ENCODE assay signal across 16 cellular contexts in genomic region chr9:137581361-137582285, GRCh38. TPM values are rescaled to one million over a fixed set of nuclear protein-coding genes. Genes with fewer than 3 reads are reported as not detected.
DNase-seq lines count a peak whose midpoint lies in the region; ATAC-seq and TF ChIP-seq lines count a peak whose summit lies in the region.
"Had no signal": no experiment of that assay in that cellular context is flagged by ENCODE, and none has a peak within 500 bp of the region (broad histone marks: within the 10 kb centered on the region; RNA-seq: fewer than 3 reads in every experiment).

No MANE protein-coding gene starts in this region.

- TF ChIP-seq CTCF in 22Rv1 (IDR thresholded peaks at IDR 0.05): no peak
- TF ChIP-seq CTCF in GM23338 (conservative IDR thresholded peaks at IDR 0.05; ENCODE audit: low read depth in 2 of 2): no peak
- no peak for TF ChIP-seq CTCF in endodermal cell (conservative IDR thresholded peaks at IDR 0.05)
- TF ChIP-seq CTCF in neural crest cell (conservative IDR thresholded peaks at IDR 0.05): no peak

- H3K4me1 Mint-ChIP-seq in GM23338 (peaks cover 31% of the 10 kb centered on the region), endodermal cell (peaks cover 19% of the 10 kb centered on the region), neural crest cell (peaks cover 12% of the 10 kb centered on the region)

- no peaks in the 10 kb centered on the region for H3K9me3 ChIP-seq in endodermal cell (ENCODE audit: control insufficient read depth, low read length)
- H3K9me3 ChIP-seq: HAP-1, MG63, SJSA1 had no signal

- H3K27me3 ChIP-seq in GM23338 (ENCODE audit: insufficient read depth) (no peaks in the 10 kb centered on the region), endodermal cell (ENCODE audit: control insufficient read depth, insufficient read depth, low read length, poor library complexity, severe bottlenecking) (no peaks in the 10 kb centered on the region)
- H3K27me3 ChIP-seq: MG63, SJSA1 had no signal

- H3K4me3 ChIP-seq in GM23338 (no peak overlapping the region), endodermal cell (ENCODE audit: low read length) (no peak overlapping the region)
- H3K4me3 ChIP-seq: HAP-1, MG63, SJSA1 had no signal

- H3K79me2 ChIP-seq in GM23338 (replicated peaks; ENCODE audit: insufficient read depth): peaks cover 29% of the 10 kb centered on the region

- H3K27me3 Mint-ChIP-seq in GM23338 (ENCODE audit: insufficient read depth, low read depth, poor library complexity) (peaks cover 31% of the 10 kb centered on the region), endodermal cell (ENCODE audit: insufficient read depth) (no peaks in the 10 kb centered on the region), neural crest cell (ENCODE audit: low read depth) (no peaks in the 10 kb centered on the region)

- peak overlapping the region; percentile 23; the same call in 1 of the 2 replicates for H3K27ac Mint-ChIP-seq in GM23338
- H3K27ac Mint-ChIP-seq in endodermal cell: peak overlapping the region; percentile 66
- peak overlapping the region; percentile 35 for H3K27ac Mint-ChIP-seq in neural crest cell (ENCODE audit: unreplicated experiment)

- H3F3A ChIP-seq in GM23338 (replicated peaks; ENCODE audit: low read depth): peaks cover 24% of the 10 kb centered on the region; the same call in 1 of the 2 replicates

- H3K9me2 ChIP-seq in GM23338 (ENCODE audit: insufficient read depth): no peaks in the 10 kb centered on the region

- H3K27ac ChIP-seq in 22Rv1: peak overlapping the region; percentile 87; the same call in 1 of the 2 replicates
- no peak overlapping the region for H3K27ac ChIP-seq in GM23338 (ENCODE audit: low read depth)
- no peak overlapping the region for H3K27ac ChIP-seq in endodermal cell (ENCODE audit: low read depth, low read length)
- H3K27ac ChIP-seq: SJSA1 had no signal

- no peak overlapping the region for H3K9ac ChIP-seq in endodermal cell (ENCODE audit: extremely low read depth, low read length, poor library complexity, severe bottlenecking)

- H3K4me1 ChIP-seq in GM23338 (ENCODE audit: insufficient read depth): peaks cover 20% of the 10 kb centered on the region
- peaks cover 7% of the 10 kb centered on the region for H3K4me1 ChIP-seq in endodermal cell (ENCODE audit: control insufficient read depth, insufficient read depth, low read length)

- DNase-seq in GM23338 (ENCODE audit: low spot score): no peak
- no peak for DNase-seq in endodermal cell
- DNase-seq in neural crest cell (ENCODE audit: low read depth, low spot score): no peak
- no peak for DNase-seq in AML-193 (lab: John Stamatoyannopoulos, UW)
- no peak for DNase-seq in activated CD4-positive, CD25-positive, alpha-beta regulatory T cell (lab: John Stamatoyannopoulos, UW)
- DNase-seq: C1 segment of cervical spinal cord, IMR-90, MG63, NCI-H1048, NCI-H1436, NCI-H1930, NCI-H226 had no signal

- H3K36me3 Mint-ChIP-seq in GM23338 (ENCODE audit: low read depth) (peaks cover 58% of the 10 kb centered on the region), endodermal cell (ENCODE audit: low read depth) (peaks cover 42% of the 10 kb centered on the region), neural crest cell (ENCODE audit: low read depth) (no peaks in the 10 kb centered on the region)

- no peak overlapping the region for H3K4me2 ChIP-seq in GM23338

- H2AFZ ChIP-seq in GM23338: no peak overlapping the region

- peaks cover 12% of the 10 kb centered on the region; the same call in 1 of the 2 replicates for H3K36me3 ChIP-seq in GM23338 (ENCODE audit: insufficient read depth)
- H3K36me3 ChIP-seq in endodermal cell (ENCODE audit: control insufficient read depth, insufficient read depth, low read length): peaks cover 54% of the 10 kb centered on the region

- H3K9me3 Mint-ChIP-seq in GM23338 (no peaks in the 10 kb centered on the region), endodermal cell (no peaks in the 10 kb centered on the region), neural crest cell (no peaks in the 10 kb centered on the region)

- ATAC-seq in GM23338 (no peak), HG02870 (IDR thresholded peaks at IDR 0.05; ENCODE audit: unreplicated experiment) (no peak)

- peaks cover 11% of the 10 kb centered on the region for H4K20me1 ChIP-seq in GM23338 (replicated peaks; ENCODE audit: insufficient read depth)

- H3K4me3 Mint-ChIP-seq in GM23338: no peak overlapping the region
- H3K4me3 Mint-ChIP-seq in endodermal cell: no peak overlapping the region
- peak overlapping the region; percentile 67 for H3K4me3 Mint-ChIP-seq in neural crest cell

- WGBS in endodermal cell (ENCODE audit: insufficient coverage in 1 of 2, insufficient read length in 1 of 2), 2 experiments: 90 to 94% methylated on average over 11 to 22 of the region's 22 CpGs

TF ChIP-seq in GM23338, 12 proteins besides CTCF, POLR2A, EP300 and RAD21:
- no peak for TF ChIP-seq EZH2phosphoT487 (IDR thresholded peaks at IDR 0.05; ENCODE audit: unreplicated experiment)
- TF ChIP-seq STAT1 (IDR thresholded peaks at IDR 0.05; ENCODE audit: unreplicated experiment): no peak

RNA-seq across cellular contexts. Expression of gene DPH7, which starts 2.9 kb away (rescaled TPM):
- 53.7 and 68.8 TPM in 2 replicates for total RNA-seq in GM23338 (2014; rRNA removed; shearing (Covaris generic))
- 44.5 and 48.8 TPM in 2 replicates for polyA plus RNA-seq in GM23338 (2016; fragmentation: Nextera tagmentation; extraction: Ambion mirVana)
- total RNA-seq in endodermal cell (10 to 100 TPM; 48.9 to 50.4 TPM), neural crest cell (59.0 and 63.0 TPM in 2 replicates)
- 44.3 TPM for polyA plus RNA-seq in endodermal cell (2013, experiment 1 of 2)
- polyA plus RNA-seq in endodermal cell (2013, experiment 2 of 2): 43.0 TPM

RNA-seq across cellular contexts. Expression of gene ZMYND19, which starts 8.7 kb away (rescaled TPM):
- total RNA-seq in GM23338 (2014; rRNA removed; shearing (Covaris generic)): 50.3 and 58.5 TPM in 2 replicates
- polyA plus RNA-seq in GM23338 (2016; fragmentation: Nextera tagmentation; extraction: Ambion mirVana): 25.8 and 41.7 TPM in 2 replicates
- total RNA-seq in endodermal cell: 10 to 100 TPM; 47.8 to 51.0 TPM
- 42.9 TPM for polyA plus RNA-seq in endodermal cell (2013, experiment 1 of 2)
- 39.3 TPM for polyA plus RNA-seq in endodermal cell (2013, experiment 2 of 2)
- 71.9 and 72.6 TPM in 2 replicates for total RNA-seq in neural crest cell

RNA-seq across cellular contexts. Expression of gene ARRDC1, which starts 23.9 kb away (rescaled TPM):
- 33.9 and 63.8 TPM in 2 replicates for total RNA-seq in GM23338 (2014; rRNA removed; shearing (Covaris generic))
- polyA plus RNA-seq in GM23338 (2016; fragmentation: Nextera tagmentation; extraction: Ambion mirVana): 33.5 and 36.6 TPM in 2 replicates
- total RNA-seq in endodermal cell (10 to 100 TPM; 41.5 to 46.2 TPM), neural crest cell (18.1 and 20.1 TPM in 2 replicates)
- 23.5 TPM for polyA plus RNA-seq in endodermal cell (2013, experiment 1 of 2)
- polyA plus RNA-seq in endodermal cell (2013, experiment 2 of 2): 18.6 TPM

RNA-seq across cellular contexts. Expression of gene MRPL41, which starts 29.9 kb away (rescaled TPM):
- 32.6 and 32.8 TPM in 2 replicates for total RNA-seq in GM23338 (2014; rRNA removed; shearing (Covaris generic))
- 146 and 165 TPM in 2 replicates for polyA plus RNA-seq in GM23338 (2016; fragmentation: Nextera tagmentation; extraction: Ambion mirVana)
- total RNA-seq in endodermal cell: 10 to 100 TPM; 43.7 to 49.6 TPM
- 31.6 TPM for polyA plus RNA-seq in endodermal cell (2013, experiment 1 of 2)
- polyA plus RNA-seq in endodermal cell (2013, experiment 2 of 2): 27.9 TPM
- total RNA-seq in neural crest cell: 40.9 and 42.0 TPM in 2 replicates

RNA-seq across cellular contexts. Expression of gene PNPLA7, which starts 31.4 kb away (rescaled TPM):
- 0.39 and 0.80 TPM in 2 replicates for total RNA-seq in GM23338 (2014; rRNA removed; shearing (Covaris generic))
- polyA plus RNA-seq in GM23338 (2016; fragmentation: Nextera tagmentation; extraction: Ambion mirVana): 0.28 and 0.45 TPM in 2 replicates
- total RNA-seq in endodermal cell: 1 to 10 TPM; 2.0 to 2.4 TPM
- 1.8 TPM for polyA plus RNA-seq in endodermal cell (2013, experiment 1 of 2)
- 1.4 TPM for polyA plus RNA-seq in endodermal cell (2013, experiment 2 of 2)
- total RNA-seq in neural crest cell: 1.8 and 2.2 TPM in 2 replicates
